ENCODE assay signal across 15 cellular contexts in genomic region chr2:111160758-111161157, GRCh38. TPM values are rescaled to one million over a fixed set of nuclear protein-coding genes. Genes with fewer than 3 reads are reported as not detected.
DNase-seq lines count a peak whose midpoint lies in the region; FAIRE-seq and TF ChIP-seq lines count a peak whose summit lies in the region.
"Had no signal": no experiment of that assay in that cellular context is flagged by ENCODE, and none has a peak within 500 bp of the region (broad histone marks: within the 10 kb centered on the region; RNA-seq: fewer than 3 reads in every experiment).

No MANE protein-coding gene starts in this region.

- FAIRE-seq in keratinocyte (lab: Jason Lieb, UNC) = peak; percentile 62

- 87 to 93% (median 89%) methylated on average over 3 of the region's 3 CpGs for WGBS in adrenal gland, 4 donors

- TF ChIP-seq CTCF in astrocyte of the spinal cord (IDR thresholded peaks at IDR 0.05; ENCODE audit: low read depth, low read length) = no peak
- TF ChIP-seq CTCF in keratinocyte (optimal IDR thresholded peaks at IDR 0.05 in 1 of 3, IDR thresholded peaks at IDR 0.05 in 1 of 3, conservative IDR thresholded peaks at IDR 0.05 in 1 of 3; ENCODE audit: extremely low read depth in 1 of 3, insufficient read depth in 2 of 3, low read length in 3 of 3) = no peak
- TF ChIP-seq CTCF in adrenal gland (IDR thresholded peaks at IDR 0.05) = no peak

- H3K27me3 ChIP-seq in keratinocyte (ENCODE audit: control insufficient read depth, extremely low read depth, insufficient read depth, low read length) (no peaks in the 10 kb centered on the region), adrenal gland (no peaks in the 10 kb centered on the region)
- H3K27me3 ChIP-seq: BLaER1 treated with 17β-estradiol and CSF1 and Interleukin-3, amounts not matched to agents 10 nM and 100 nM had no signal

- H3K79me2 ChIP-seq in keratinocyte (ENCODE audit: control insufficient read depth, insufficient read depth, low read length) = peaks cover 1% of the 10 kb centered on the region

- H3K4me3 ChIP-seq in astrocyte of the spinal cord (ENCODE audit: low read depth, low read length) (no peak overlapping the region), keratinocyte (ENCODE audit: control insufficient read depth in 2 of 3, extremely low read depth in 1 of 3, insufficient read depth in 2 of 3, low read depth in 1 of 3, low read length in 3 of 3) (no peak overlapping the region), adrenal gland (no peak overlapping the region)
- H3K4me3 ChIP-seq: BLaER1 treated with 17β-estradiol and CSF1 and Interleukin-3, amounts not matched to agents 10 nM and 100 nM had no signal

- intact Hi-C loops in adrenal gland (cut with DNase I) = no loop called here

- no peaks in the 10 kb centered on the region for H4K20me1 ChIP-seq in keratinocyte (ENCODE audit: control insufficient read depth, extremely low read depth, insufficient read depth, low read length)

- no peak overlapping the region for H3K4me2 ChIP-seq in keratinocyte (ENCODE audit: control insufficient read depth, extremely low read depth, insufficient read depth, low read depth, low read length)
- H3K4me2 ChIP-seq: BLaER1 treated with 17β-estradiol and CSF1 and Interleukin-3, amounts not matched to agents 10 nM and 100 nM had no signal

- H3K4me1 ChIP-seq in keratinocyte (ENCODE audit: control insufficient read depth, extremely low read depth, insufficient read depth, low read length) (peaks cover 16% of the 10 kb centered on the region), adrenal gland (replicated peaks in 1 of 2) (no peaks in the 10 kb centered on the region)

- peaks cover 2% of the 10 kb centered on the region for H3K9me1 ChIP-seq in keratinocyte (ENCODE audit: control insufficient read depth, extremely low read depth, insufficient read depth, low read length)

- dilution Hi-C loops in keratinocyte (cut with MboI; ENCODE audit: extremely low pct_ligation_motif_present, low sequenced_read_pairs) = no loop called here

- H3K27ac ChIP-seq in keratinocyte (ENCODE audit: control insufficient read depth, insufficient read depth, low read length) (no peak overlapping the region), adrenal gland (no peak overlapping the region)
- H3K27ac ChIP-seq: BLaER1 treated with 17β-estradiol and CSF1 and Interleukin-3, amounts not matched to agents 10 nM and 100 nM had no signal

- in situ Hi-C loops in ACHN (cut with HindIII; ENCODE audit: low pct_ligation_motif_present, low pct_unique_long_range_greater_than_20kb, low sequenced_read_pairs) = no loop called here
- in situ Hi-C loops in astrocyte of the spinal cord (cut with HindIII; ENCODE audit: low sequenced_read_pairs) = no loop called here

- no peak overlapping the region for H3K9ac ChIP-seq in keratinocyte (ENCODE audit: control insufficient read depth, extremely low read depth, insufficient read depth, low read length)
- H3K9ac ChIP-seq: BLaER1 treated with 17β-estradiol and CSF1 and Interleukin-3, amounts not matched to agents 10 nM and 100 nM had no signal

- no peak overlapping the region for H2AFZ ChIP-seq in keratinocyte (ENCODE audit: control insufficient read depth, low read length)

- DNase-seq in ACHN (peak; percentile 56), HS-27A (ENCODE audit: low read depth) (peak; percentile 79), astrocyte of the spinal cord (ENCODE audit: low read depth, low spot score) (peak; percentile 89), keratinocyte (ENCODE audit: low read depth, low spot score) (no peak), NCI-H2081 treated with DMSO at 0.1 percent for 48 hours (lab: John Stamatoyannopoulos, UW) (no peak), COLO668 (lab: John Stamatoyannopoulos, UW; ENCODE audit: unreplicated experiment) (no peak), adrenal gland (no peak), CD1c-positive myeloid dendritic cell (ENCODE audit: extremely low spot score) (no peak)
- DNase-seq: activated CD4-positive, alpha-beta T cell treated with anti-CD3 and anti-CD28 coated beads, Interleukin-2, amount 50 U/mL, for 1 hour; activated naive CD4-positive, alpha-beta T cell treated with anti-CD3 and anti-CD28 coated beads, Interleukin-2, amount 50 U/mL, for 16 hours; H9; natural killer cell; NCI-H510A treated with DMSO at 0.1 percent for 48 hours; stimulated activated naive B cell treated with anti-CD40 and anti-IgM and Interleukin-4, amounts not matched to agents 10 μg/mL and 1 μg/mL and 100 μg/mL, for 72 hours had no signal

- H3K36me3 ChIP-seq in keratinocyte (ENCODE audit: control insufficient read depth in 2 of 2, extremely low read depth in 1 of 2, insufficient read depth in 2 of 2, low read length in 2 of 2) (peaks cover 0 to 7% of the 10 kb centered on the region in 2 experiments), adrenal gland (replicated peaks in 1 of 2) (peaks cover 0 to 13% of the 10 kb centered on the region in 2 donors)

- H3K9me3 ChIP-seq in keratinocyte (ENCODE audit: control insufficient read depth, low read depth, low read length) (no peaks in the 10 kb centered on the region), adrenal gland (replicated peaks in 1 of 3) (no peaks in the 10 kb centered on the region)
- H3K9me3 ChIP-seq: BLaER1 treated with 17β-estradiol and CSF1 and Interleukin-3, amounts not matched to agents 10 nM and 100 nM had no signal

- no peak for TF ChIP-seq POLR2A in adrenal gland (IDR thresholded peaks at IDR 0.05)

RNA-seq across cellular contexts. Expression of gene BCL2L11, which starts 40.0 kb away (rescaled TPM):
- polyA plus RNA-seq in keratinocyte = 1.4 to 1.9 TPM (median 1.6 TPM) in 3 replicates
- polyA plus RNA-seq in keratinocyte (2011; ENCODE audit: low read depth) = 3.5 TPM
- polyA plus RNA-seq in keratinocyte (2011; cell fraction: cytosol; rRNA removed) = 0.70 and 1.5 TPM in 2 replicates
- polyA plus RNA-seq in keratinocyte (2011; cell fraction: nucleus; rRNA removed) = 2.6 and 2.7 TPM in 2 replicates
- 1.7 and 3.7 TPM in 2 replicates for polyA plus RNA-seq in keratinocyte (2012; ENCODE audit: low replicate concordance)
- polyA minus RNA-seq in keratinocyte = 0.99 to 2.7 TPM (median 1.8 TPM) in 3 replicates
- polyA minus RNA-seq in keratinocyte (2011; cell fraction: cytosol; rRNA and poly(A)+ RNA removed) = 0.38 TPM
- polyA minus RNA-seq in keratinocyte (2011; cell fraction: nucleus; rRNA and poly(A)+ RNA removed) = 1.9 and 2.1 TPM in 2 replicates
- 100 to 1,000 TPM in 1 of 8 donors, 10 to 100 TPM in 7; 10.4 to 165 (median 21.1) TPM for total RNA-seq in adrenal gland
- polyA plus RNA-seq in adrenal gland = 1 to 10 TPM; 2.5 to 7.8 (median 4.5) TPM

Comparison
In these comparisons a context has a peak if more than half of its experiments do, and no peak if none do; other contexts are left out.
1. DNase-seq: peak in ACHN (single experiment), HS-27A (single experiment) and astrocyte of the spinal cord (single experiment); none in keratinocyte (single experiment), NCI-H2081 treated with DMSO at 0.1 percent for 48 hours (single experiment), COLO668 (single experiment), adrenal gland (0 of 7) and CD1c-positive myeloid dendritic cell (single experiment).